ENCODE assay signal across 13 cellular contexts in genomic region chr1:104056786-104057185, GRCh38.
DNase-seq lines count a peak whose midpoint lies in the region; ATAC-seq and TF ChIP-seq lines count a peak whose summit lies in the region.
"Had no signal": no experiment of that assay in that cellular context is flagged by ENCODE, and none has a peak within 500 bp of the region (broad histone marks: within the 10 kb centered on the region; RNA-seq: fewer than 3 reads in every experiment).

No MANE protein-coding gene starts in this region.

- BruUV-seq in PC-3 (replicated peaks; lab: Mats Ljungman, UMichigan), result no TSS peak

- intact Hi-C loops in natural killer cell (cut with micrococcal nuclease), result no loop called here
- intact Hi-C loops in PC-3 (cut with micrococcal nuclease), result no loop called here

- CTCF ChIA-PET in PC-3 (lab: Charles Lee), result no interaction called here

- peaks cover 14% of the 10 kb centered on the region for H3K4me1 ChIP-seq in PC-3 (ENCODE audit: insufficient read depth, low read length)
- peaks cover 9% of the 10 kb centered on the region for H3K4me1 ChIP-seq in iPS-18a (ENCODE audit: control insufficient read depth, low read depth, low read length)
- H3K4me1 ChIP-seq: BLaER1 had no signal

- H3K4me3 ChIP-seq in PC-3 (ENCODE audit: low read length) (no peak overlapping the region), iPS-18a (ENCODE audit: low read length) (peak overlapping the region; percentile 9)
- H3K4me3 ChIP-seq: BLaER1 had no signal

- no peaks in the 10 kb centered on the region for H3F3A ChIP-seq in PC-3 (ENCODE audit: low read length, unreplicated experiment)

- peak overlapping the region; percentile 59 to 74 for H3K27ac Mint-ChIP-seq in natural killer cell
- H3K27ac Mint-ChIP-seq in natural killer cell treated with Interleukin-12 subunit alpha and Interleukin-12 subunit beta and Interleukin-15 and Interleukin-18, amount 100 ng/mL, for 72 hours, result no peak overlapping the region

- peaks cover 12 to 19% of the 10 kb centered on the region in 2 donors for H3K9me3 Mint-ChIP-seq in natural killer cell
- H3K9me3 Mint-ChIP-seq in natural killer cell treated with Interleukin-12 subunit alpha and Interleukin-12 subunit beta and Interleukin-15 and Interleukin-18, amount 100 ng/mL, for 72 hours, result peaks cover 12% of the 10 kb centered on the region

- DNase-seq in natural killer cell (no peak), PC-3 (no peak), MV-4-11 (lab: John Stamatoyannopoulos, UW) (no peak), iPS-NIHi7 (ENCODE audit: extremely low spot score) (no peak)
- no peak for DNase-seq in natural killer cell treated with Interleukin-12 subunit alpha and Interleukin-12 subunit beta and Interleukin-15 and Interleukin-18, amount 100 ng/mL, for 72 hours (ENCODE audit: low spot score)
- DNase-seq: GF-D8, NCI-H1436 treated with DMSO at 0.1 percent for 48 hours, NCI-H226, SIG-M5 had no signal

- H3K36me3 ChIP-seq in PC-3 (ENCODE audit: low read depth, low read length), result no peaks in the 10 kb centered on the region
- no peaks in the 10 kb centered on the region for H3K36me3 ChIP-seq in iPS-18a (ENCODE audit: control insufficient read depth, low read depth, low read length)
- H3K36me3 ChIP-seq: BLaER1 had no signal

- peak in 1 of 3 donors; percentile 42 for ATAC-seq in natural killer cell
- no peak for ATAC-seq in natural killer cell treated with Interleukin-12 subunit alpha and Interleukin-12 subunit beta and Interleukin-15 and Interleukin-18, amount 100 ng/mL, for 72 hours
- no peak for ATAC-seq in PC-3
- ATAC-seq in GM21737 (IDR thresholded peaks at IDR 0.05; ENCODE audit: unreplicated experiment), result no peak
- no peak for ATAC-seq in GM19463 (IDR thresholded peaks at IDR 0.05; ENCODE audit: unreplicated experiment)

- H3K4me2 ChIP-seq in PC-3 (ENCODE audit: low read length), result peak overlapping the region; percentile 60
- H3K4me2 ChIP-seq: BLaER1 had no signal

- no peaks in the 10 kb centered on the region for H3K27me3 ChIP-seq in PC-3 (ENCODE audit: low read length)
- H3K27me3 ChIP-seq in iPS-18a (ENCODE audit: control insufficient read depth, insufficient read depth, low read length), result no peaks in the 10 kb centered on the region
- H3K27me3 ChIP-seq: BLaER1 had no signal

- peaks cover 6 to 22% of the 10 kb centered on the region in 2 donors for H3K4me1 Mint-ChIP-seq in natural killer cell
- peaks cover 0 to 5% of the 10 kb centered on the region in 2 donors for H3K4me1 Mint-ChIP-seq in natural killer cell treated with Interleukin-12 subunit alpha and Interleukin-12 subunit beta and Interleukin-15 and Interleukin-18, amount 100 ng/mL, for 72 hours (ENCODE audit: low read depth in 2 of 2)

- H4K20me1 ChIP-seq in PC-3 (ENCODE audit: low read length), result no peaks in the 10 kb centered on the region
- H4K20me1 ChIP-seq: BLaER1 had no signal

- no peak for TF ChIP-seq CTCF in natural killer cell (IDR thresholded peaks at IDR 0.05)
- no peak for TF ChIP-seq CTCF in PC-3 (conservative IDR thresholded peaks at IDR 0.05; ENCODE audit: low read depth, low read length)

- no peak overlapping the region for H3K9ac ChIP-seq in PC-3 (ENCODE audit: low read length)
- no peak overlapping the region for H3K9ac ChIP-seq in iPS-18a (ENCODE audit: low read length)
- H3K9ac ChIP-seq: BLaER1 had no signal

- H3K27ac ChIP-seq in PC-3 (ENCODE audit: low read length), result 0 out of 2 replicates have a peak overlapping the region, but pooled peaks have one; percentile 14
- no peak overlapping the region for H3K27ac ChIP-seq in iPS-18a (ENCODE audit: low read length)
- H3K27ac ChIP-seq: BLaER1 had no signal

- H3K36me3 Mint-ChIP-seq in natural killer cell, result no peaks in the 10 kb centered on the region
- no peaks in the 10 kb centered on the region for H3K36me3 Mint-ChIP-seq in natural killer cell treated with Interleukin-12 subunit alpha and Interleukin-12 subunit beta and Interleukin-15 and Interleukin-18, amount 100 ng/mL, for 72 hours

- POLR2A ChIA-PET in PC-3 (lab: Charles Lee; ENCODE audit: unreplicated experiment), result no interaction called here

- no peaks in the 10 kb centered on the region for H3K27me3 Mint-ChIP-seq in natural killer cell (ENCODE audit: low read depth in 2 of 2)
- no peaks in the 10 kb centered on the region for H3K27me3 Mint-ChIP-seq in natural killer cell treated with Interleukin-12 subunit alpha and Interleukin-12 subunit beta and Interleukin-15 and Interleukin-18, amount 100 ng/mL, for 72 hours

- H3K9me2 ChIP-seq in PC-3 (replicated peaks; ENCODE audit: low read length), result no peaks in the 10 kb centered on the region

- no peaks in the 10 kb centered on the region for H3K9me3 ChIP-seq in PC-3 (ENCODE audit: low read length)
- H3K9me3 ChIP-seq in iPS-18a (ENCODE audit: control insufficient read depth, low read depth, low read length), result peaks cover 3% of the 10 kb centered on the region

- no peaks in the 10 kb centered on the region for H3K79me2 ChIP-seq in PC-3 (ENCODE audit: low read length)

- H3K4me3 Mint-ChIP-seq in natural killer cell, result no peak overlapping the region
- H3K4me3 Mint-ChIP-seq in natural killer cell treated with Interleukin-12 subunit alpha and Interleukin-12 subunit beta and Interleukin-15 and Interleukin-18, amount 100 ng/mL, for 72 hours, result no peak overlapping the region

- H2AFZ ChIP-seq in PC-3 (ENCODE audit: low read length), result peak overlapping the region; percentile 65

Comparison
In these comparisons a context has a peak if more than half of its experiments do, and no peak if none do; other contexts are left out.
1. H3K27ac Mint-ChIP-seq: peak in natural killer cell (2 of 2); none in natural killer cell treated with Interleukin-12 subunit alpha and Interleukin-12 subunit beta and Interleukin-15 and Interleukin-18, amount 100 ng/mL, for 72 hours (0 of 2).